1 cellular context compared by ENCODE assay signal in genomic region chr14:50785506-50786063, GRCh38.
TF ChIP-seq lines count a peak whose summit lies in the region.

No MANE protein-coding gene starts in this region.

TF ChIP-seq in GM23338, 12 proteins besides CTCF, POLR2A, EP300 and RAD21 (continued from another document):
- no peak for TF ChIP-seq ZNF462 (CRISPR knock-in tag; IDR thresholded peaks at IDR 0.05)
- TF ChIP-seq EZH2phosphoT487 (IDR thresholded peaks at IDR 0.05; ENCODE audit: unreplicated experiment): no peak
- TF ChIP-seq ZNF331 (CRISPR knock-in tag; IDR thresholded peaks at IDR 0.05; ENCODE audit: low read depth): no peak
- TF ChIP-seq ETS1 (IDR thresholded peaks at IDR 0.05): no peak
- TF ChIP-seq NANOG (IDR thresholded peaks at IDR 0.05; ENCODE audit: borderline replicate concordance): no peak
- no peak for TF ChIP-seq POLR2AphosphoS5 (IDR thresholded peaks at IDR 0.05; ENCODE audit: low read depth)
- no peak for TF ChIP-seq ZNF114 (CRISPR knock-in tag; IDR thresholded peaks at IDR 0.05)
